In the genomic region with DNA sequence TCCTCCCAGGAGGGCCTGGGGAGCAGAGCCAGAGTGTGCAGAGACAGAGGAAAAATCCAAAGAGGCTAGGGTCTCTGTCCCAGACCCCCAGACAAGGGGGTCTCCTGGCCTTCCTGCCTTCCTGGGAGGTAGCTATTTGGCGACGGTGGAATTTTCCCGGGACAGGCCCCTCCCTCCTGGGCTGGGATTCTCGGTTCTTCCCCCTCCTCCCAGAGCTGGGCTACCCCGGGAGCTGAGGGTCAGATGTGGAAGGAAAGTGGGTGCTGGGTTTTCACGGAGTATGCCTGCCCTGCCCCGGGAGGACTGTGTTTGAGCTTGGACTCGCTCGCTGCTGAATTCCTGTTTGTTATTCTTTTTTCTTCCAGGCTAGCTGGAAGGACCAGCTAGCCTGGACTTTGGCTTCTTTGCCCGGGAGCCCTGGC, we compare ENCODE assay signal across 7 cellular contexts. TPM values are rescaled to one million over a fixed set of nuclear protein-coding genes. Genes with fewer than 3 reads are reported as not detected.
A peak's percentile ranks its signal among the peaks of the same experiment; 100 is the strongest.
DNase-seq lines count a peak whose midpoint lies in the region; ATAC-seq and TF ChIP-seq lines count a peak whose summit lies in the region.

No MANE protein-coding gene starts in this region.

- H3K27me3 Mint-ChIP-seq in activated naive CD8-positive, alpha-beta T cell treated with anti-CD3 and anti-CD28 coated beads, Interleukin-2, amount 10 ng/mL, durations not matched to agents 7 days and 5 days: no peaks in the 10 kb centered on the region
- H3K27me3 Mint-ChIP-seq in progenitor cell of endocrine pancreas: peaks cover 6% of the 10 kb centered on the region

- peak overlapping the region; percentile 98 for H3K27ac Mint-ChIP-seq in activated naive CD8-positive, alpha-beta T cell treated with anti-CD3 and anti-CD28 coated beads, Interleukin-2, amount 10 ng/mL, durations not matched to agents 7 days and 5 days
- peak overlapping the region; percentile 94 for H3K27ac Mint-ChIP-seq in progenitor cell of endocrine pancreas

- intact Hi-C loops in left cardiac atrium (cut with DNase I): loop anchor here in 1 of 2 donors (2.0 kb wide), 1 partner anchor 74 kb away; no protein-coding TSS in a partner anchor

- peaks cover 10% of the 10 kb centered on the region for H3K36me3 Mint-ChIP-seq in activated naive CD8-positive, alpha-beta T cell treated with anti-CD3 and anti-CD28 coated beads, Interleukin-2, amount 10 ng/mL, durations not matched to agents 7 days and 5 days
- no peaks in the 10 kb centered on the region for H3K36me3 Mint-ChIP-seq in progenitor cell of endocrine pancreas (ENCODE audit: insufficient read depth)

- no peaks in the 10 kb centered on the region for H3K9me3 ChIP-seq in ES-I3 (ENCODE audit: control insufficient read depth, insufficient read depth, low read length)

- H3K9ac ChIP-seq in ES-I3 (ENCODE audit: low read depth, low read length): peak overlapping the region; percentile 73

- H3K9me3 Mint-ChIP-seq in activated naive CD8-positive, alpha-beta T cell treated with anti-CD3 and anti-CD28 coated beads, Interleukin-2, amount 10 ng/mL, durations not matched to agents 7 days and 5 days: no peaks in the 10 kb centered on the region
- H3K9me3 Mint-ChIP-seq in progenitor cell of endocrine pancreas (ENCODE audit: low read depth): no peaks in the 10 kb centered on the region

- peaks cover 27% of the 10 kb centered on the region for H3K4me1 ChIP-seq in ES-I3 (ENCODE audit: insufficient read depth, low read length)

- peak overlapping the region; percentile 97 for H3K4me3 Mint-ChIP-seq in activated naive CD8-positive, alpha-beta T cell treated with anti-CD3 and anti-CD28 coated beads, Interleukin-2, amount 10 ng/mL, durations not matched to agents 7 days and 5 days
- H3K4me3 Mint-ChIP-seq in progenitor cell of endocrine pancreas (ENCODE audit: low read depth): peak overlapping the region; percentile 95

- DNase-seq in HS-5 (ENCODE audit: low read depth) (peak; percentile 30), left cardiac atrium (peak; percentile 54), progenitor cell of endocrine pancreas (ENCODE audit: low spot score, unreplicated experiment) (no peak), DMS114 treated with DMSO at 0.1 percent for 48 hours (lab: John Stamatoyannopoulos, UW; ENCODE audit: unreplicated experiment) (no peak), NCI-H1694 treated with DMSO at 0.1 percent for 48 hours (lab: John Stamatoyannopoulos, UW) (no peak)
- DNase-seq in activated naive CD8-positive, alpha-beta T cell treated with anti-CD3 and anti-CD28 coated beads, Interleukin-2, amount 10 ng/mL, durations not matched to agents 7 days and 5 days: no peak

- no peak for TF ChIP-seq CTCF in progenitor cell of endocrine pancreas (IDR thresholded peaks at IDR 0.05; ENCODE audit: unreplicated experiment)

- peak; percentile 1 for ATAC-seq in activated naive CD8-positive, alpha-beta T cell treated with anti-CD3 and anti-CD28 coated beads, Interleukin-2, amount 10 ng/mL, durations not matched to agents 7 days and 5 days (ENCODE audit: low read depth)
- peak; percentile 32 to 51 for ATAC-seq in left cardiac atrium

- POLR2A ChIA-PET in activated naive CD8-positive, alpha-beta T cell treated with anti-CD3 and anti-CD28 coated beads, Interleukin-2, amount 10 ng/mL, durations not matched to agents 7 days and 5 days (lab: Charles Lee): interaction anchor here (0.7 to 2.4 kb wide), 9 partner anchors 9 to 719 kb away, joined by 3 to 56 read pairs (median 4); a partner anchor contains a TSS

- no peaks in the 10 kb centered on the region for H3K36me3 ChIP-seq in ES-I3 (ENCODE audit: insufficient read depth, low read length)

- peaks cover 61% of the 10 kb centered on the region for H3K4me1 Mint-ChIP-seq in activated naive CD8-positive, alpha-beta T cell treated with anti-CD3 and anti-CD28 coated beads, Interleukin-2, amount 10 ng/mL, durations not matched to agents 7 days and 5 days
- H3K4me1 Mint-ChIP-seq in progenitor cell of endocrine pancreas (ENCODE audit: low read depth): peaks cover 36% of the 10 kb centered on the region

RNA-seq across cellular contexts. Expression of a gene that starts 0.8 kb away (rescaled TPM):
- total RNA-seq in activated naive CD8-positive, alpha-beta T cell treated with anti-CD3 and anti-CD28 coated beads, Interleukin-2, amount 10 ng/mL, durations not matched to agents 7 days and 5 days: 100 to 1,000 TPM; 114 to 122 TPM
- total RNA-seq in left cardiac atrium (10 to 100 TPM; 13.1 to 25.8 TPM), progenitor cell of endocrine pancreas (91.6 and 94.5 TPM in 2 replicates)

RNA-seq across cellular contexts. Expression of a gene that starts 1.0 kb away (rescaled TPM):
- total RNA-seq in activated naive CD8-positive, alpha-beta T cell treated with anti-CD3 and anti-CD28 coated beads, Interleukin-2, amount 10 ng/mL, durations not matched to agents 7 days and 5 days: under 1 TPM in 1 of 2 experiments, not detected in 1; 0.22 TPM
- total RNA-seq in left cardiac atrium (not detected), progenitor cell of endocrine pancreas (0.57 TPM in 1 of 2 replicates, not detected in the other)

RNA-seq across cellular contexts. Expression of a gene that starts 35.5 kb away (rescaled TPM):
- total RNA-seq in activated naive CD8-positive, alpha-beta T cell treated with anti-CD3 and anti-CD28 coated beads, Interleukin-2, amount 10 ng/mL, durations not matched to agents 7 days and 5 days: 1 to 10 TPM; 5.3 to 5.9 TPM
- total RNA-seq in left cardiac atrium (10 to 100 TPM; 27.5 to 32.5 TPM), progenitor cell of endocrine pancreas (21.0 and 21.2 TPM in 2 replicates)

RNA-seq across cellular contexts. Expression of a gene that starts 47.5 kb away (rescaled TPM):
- total RNA-seq in activated naive CD8-positive, alpha-beta T cell treated with anti-CD3 and anti-CD28 coated beads, Interleukin-2, amount 10 ng/mL, durations not matched to agents 7 days and 5 days: 10 to 100 TPM; 16.8 to 17.3 TPM
- total RNA-seq in left cardiac atrium (10 to 100 TPM; 36.7 to 44.4 TPM), progenitor cell of endocrine pancreas (76.9 and 79.5 TPM in 2 replicates)

Comparison
In these comparisons a context has a peak if more than half of its experiments do, and no peak if none do; other contexts are left out.
1. DNase-seq: peak in HS-5 (single experiment) and left cardiac atrium (single experiment); none in activated naive CD8-positive, alpha-beta T cell treated with anti-CD3 and anti-CD28 coated beads, Interleukin-2, amount 10 ng/mL, durations not matched to agents 7 days and 5 days (single experiment), progenitor cell of endocrine pancreas (single experiment), DMS114 treated with DMSO at 0.1 percent for 48 hours (single experiment) and NCI-H1694 treated with DMSO at 0.1 percent for 48 hours (single experiment).